In the genomic region with DNA sequence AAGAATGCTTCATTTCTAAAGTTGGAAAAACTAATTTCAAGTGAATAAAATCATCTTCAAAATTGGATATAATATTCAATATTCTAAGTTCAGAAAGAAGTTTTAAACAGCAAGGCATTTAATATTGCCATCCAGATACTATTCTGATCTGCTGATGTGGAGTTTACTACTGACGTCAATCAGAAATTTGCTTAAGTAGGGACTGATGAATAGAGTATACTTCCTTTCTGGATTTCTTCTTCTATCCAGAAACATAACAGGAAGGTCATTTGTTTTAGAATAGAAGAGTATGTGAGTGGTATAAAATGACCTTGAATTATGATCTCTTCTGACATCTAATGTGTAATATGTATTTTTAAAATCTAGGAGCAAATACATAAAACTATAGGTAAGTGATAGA, we compare ENCODE assay signal across 14 cellular contexts.
DNase-seq lines count a peak whose midpoint lies in the region; ATAC-seq and TF ChIP-seq lines count a peak whose summit lies in the region.
"Had no signal": no experiment of that assay in that cellular context is flagged by ENCODE, and none has a peak within 500 bp of the region (broad histone marks: within the 10 kb centered on the region; RNA-seq: fewer than 3 reads in every experiment).

No MANE protein-coding gene starts in this region.

- peaks cover 12% of the 10 kb centered on the region for H3K4me1 Mint-ChIP-seq in glutamatergic neuron (ENCODE audit: low read depth, unreplicated experiment)
- peaks cover 12% of the 10 kb centered on the region for H3K4me1 Mint-ChIP-seq in nephron
- H3K4me1 Mint-ChIP-seq: CD8-positive, alpha-beta memory T cell had no signal

- peaks cover 3% of the 10 kb centered on the region for H3K9me3 Mint-ChIP-seq in glutamatergic neuron (ENCODE audit: unreplicated experiment)
- H3K9me3 Mint-ChIP-seq in nephron: peaks cover 13% of the 10 kb centered on the region

- DNase-seq in glutamatergic neuron (no peak), left ventricle myocardium superior (no peak), upper lobe of left lung (no peak), sciatic nerve (ENCODE audit: low spot score) (no peak), EL (no peak)
- DNase-seq: AML-193; CD8-positive, alpha-beta memory T cell; DMS53; H7; IMR-90 had no signal

- H3K27ac ChIP-seq in upper lobe of left lung: peak overlapping the region in 3 of 4 donors; percentile 19 to 66 (median 59)
- H3K27ac ChIP-seq: BLaER1 had no signal

- WGBS in upper lobe of left lung, 2 donors: 63 to 80% methylated on average over 1 of the region's 1 CpG

- H3K27ac Mint-ChIP-seq in glutamatergic neuron (ENCODE audit: unreplicated experiment) (peak overlapping the region; percentile 12), nephron (peak overlapping the region in 2 of 3 experiments; percentile 7 to 43)
- H3K27ac Mint-ChIP-seq: CD8-positive, alpha-beta memory T cell; GM23338 had no signal

- no peak for TF ChIP-seq CTCF in glutamatergic neuron (IDR thresholded peaks at IDR 0.05; ENCODE audit: partially characterized antibody, unreplicated experiment)
- no peak for TF ChIP-seq CTCF in nephron (IDR thresholded peaks at IDR 0.05; ENCODE audit: unreplicated experiment in 3 of 3)
- TF ChIP-seq CTCF in upper lobe of left lung (IDR thresholded peaks at IDR 0.05): no peak

- TF ChIP-seq EP300 in upper lobe of left lung (IDR thresholded peaks at IDR 0.05): no peak

- H3K4me1 ChIP-seq in upper lobe of left lung: peaks cover 0 to 8% (median 3%) of the 10 kb centered on the region in 4 donors
- H3K4me1 ChIP-seq: BLaER1 had no signal

- H3K4me3 Mint-ChIP-seq in glutamatergic neuron (ENCODE audit: unreplicated experiment) (no peak overlapping the region), nephron (no peak overlapping the region)
- H3K4me3 Mint-ChIP-seq: CD8-positive, alpha-beta memory T cell; GM23338 had no signal

- peaks cover 5% of the 10 kb centered on the region for H3K36me3 Mint-ChIP-seq in glutamatergic neuron (ENCODE audit: unreplicated experiment)
- H3K36me3 Mint-ChIP-seq in nephron (ENCODE audit: low read depth): peaks cover 8% of the 10 kb centered on the region
- H3K36me3 Mint-ChIP-seq: CD8-positive, alpha-beta memory T cell had no signal

- H3K36me3 ChIP-seq in upper lobe of left lung: no peaks in the 10 kb centered on the region
- H3K36me3 ChIP-seq: BLaER1 had no signal

- H3K27me3 ChIP-seq in upper lobe of left lung: no peaks in the 10 kb centered on the region
- H3K27me3 ChIP-seq: BLaER1 had no signal

- intact Hi-C loops in left ventricle myocardium superior (cut with micrococcal nuclease) (no loop called here), sciatic nerve (cut with DNase I) (no loop called here)

- peaks cover 0 to 5% (median 0%) of the 10 kb centered on the region in 4 donors for H3K9me3 ChIP-seq in upper lobe of left lung

- ATAC-seq in left ventricle myocardium superior (peak; percentile 44), upper lobe of left lung (ENCODE audit: low FRiP score in 2 of 2) (no peak), GM18519 (IDR thresholded peaks at IDR 0.05; ENCODE audit: low FRiP score, unreplicated experiment) (no peak), sciatic nerve (no peak)
- ATAC-seq: GM23338 had no signal

- no peak for TF ChIP-seq POLR2A in upper lobe of left lung (IDR thresholded peaks at IDR 0.05)

- no peak overlapping the region for H3K4me3 ChIP-seq in upper lobe of left lung
- H3K4me3 ChIP-seq: BLaER1, GM23338 had no signal

- H3K27me3 Mint-ChIP-seq in glutamatergic neuron (ENCODE audit: unreplicated experiment) (peaks cover 2% of the 10 kb centered on the region), nephron (ENCODE audit: low read depth) (no peaks in the 10 kb centered on the region)
- H3K27me3 Mint-ChIP-seq: CD8-positive, alpha-beta memory T cell had no signal
